In the genomic region with DNA sequence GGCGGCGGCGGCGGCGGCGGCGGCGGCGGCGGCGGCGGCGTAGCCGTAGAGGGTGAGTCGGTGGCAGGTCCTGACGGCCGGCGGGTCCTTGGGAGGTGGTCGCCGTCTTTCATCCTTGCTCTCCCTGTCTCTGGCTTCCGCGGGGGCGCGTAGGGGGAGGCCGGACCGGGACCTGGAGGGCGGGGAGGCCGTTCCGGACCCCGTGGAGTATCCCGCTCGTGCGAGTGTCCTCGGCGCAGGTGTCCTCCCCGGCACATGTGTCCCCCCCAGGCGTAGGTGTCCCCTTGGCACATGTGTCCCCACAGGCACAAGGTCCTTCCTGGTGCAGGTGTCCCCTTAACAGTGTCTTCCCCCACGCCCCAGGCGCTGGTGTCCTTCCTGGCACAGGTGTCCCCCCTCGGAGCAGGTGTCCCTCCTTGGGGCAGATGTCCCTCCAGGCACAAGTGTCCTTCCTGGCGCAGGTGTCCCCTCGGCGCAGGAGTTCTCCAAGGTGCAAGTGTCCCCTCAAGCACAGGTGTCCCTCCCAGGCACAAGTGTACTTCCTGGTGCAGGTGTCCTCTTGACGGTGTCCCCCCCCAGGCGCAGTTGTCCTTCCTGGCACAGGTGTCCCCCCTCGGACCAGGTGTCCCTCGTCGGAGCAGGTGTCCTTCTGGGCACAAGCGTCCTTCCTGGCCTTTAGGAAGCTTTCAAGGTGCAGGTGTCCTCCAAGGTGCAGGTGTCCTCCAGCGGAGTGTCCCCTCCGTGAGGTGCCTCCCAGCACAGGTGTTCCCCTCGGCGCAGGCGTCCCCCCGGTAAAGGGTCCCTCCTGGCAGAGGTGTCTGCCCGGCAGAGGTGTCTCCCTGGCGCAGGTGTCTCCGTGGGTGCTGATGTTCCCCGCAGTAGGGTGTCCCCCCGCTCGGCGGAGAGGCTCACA, we compare ENCODE assay signal across 1 cellular context.
TF ChIP-seq lines count a peak whose summit lies in the region.

No MANE protein-coding gene starts in this region.

TF ChIP-seq in K562, 482 proteins besides CTCF, POLR2A, EP300 and RAD21 (continued from another document):
- TF ChIP-seq ZC3H4 (CRISPR knock-in tag; IDR thresholded peaks at IDR 0.05; ENCODE audit: borderline replicate concordance), result peak; percentile 18; the same call in 1 of the 2 replicates
- no peak for TF ChIP-seq POLR2AphosphoS5 (IDR thresholded peaks at IDR 0.05; ENCODE audit: control insufficient read depth, insufficient read depth, low read depth, low read length)
- peak; percentile 76 for TF ChIP-seq ZNF740 (CRISPR knock-in tag; IDR thresholded peaks at IDR 0.05)
- TF ChIP-seq ZNF740 (tag; IDR thresholded peaks at IDR 0.05), result no peak
- TF ChIP-seq ZNF224 (CRISPR knock-in tag; IDR thresholded peaks at IDR 0.05), result no peak
- no peak for TF ChIP-seq ZFP36 (IDR thresholded peaks at IDR 0.05; ENCODE audit: low read depth, low read length, partially characterized antibody)
- 0 out of 2 replicates have a peak, but pooled peaks have one; percentile 39 for TF ChIP-seq HMGXB4 (CRISPR knock-in tag; IDR thresholded peaks at IDR 0.05)
- TF ChIP-seq XRCC3 (IDR thresholded peaks at IDR 0.05), result no peak
- TF ChIP-seq, protein P1, sequence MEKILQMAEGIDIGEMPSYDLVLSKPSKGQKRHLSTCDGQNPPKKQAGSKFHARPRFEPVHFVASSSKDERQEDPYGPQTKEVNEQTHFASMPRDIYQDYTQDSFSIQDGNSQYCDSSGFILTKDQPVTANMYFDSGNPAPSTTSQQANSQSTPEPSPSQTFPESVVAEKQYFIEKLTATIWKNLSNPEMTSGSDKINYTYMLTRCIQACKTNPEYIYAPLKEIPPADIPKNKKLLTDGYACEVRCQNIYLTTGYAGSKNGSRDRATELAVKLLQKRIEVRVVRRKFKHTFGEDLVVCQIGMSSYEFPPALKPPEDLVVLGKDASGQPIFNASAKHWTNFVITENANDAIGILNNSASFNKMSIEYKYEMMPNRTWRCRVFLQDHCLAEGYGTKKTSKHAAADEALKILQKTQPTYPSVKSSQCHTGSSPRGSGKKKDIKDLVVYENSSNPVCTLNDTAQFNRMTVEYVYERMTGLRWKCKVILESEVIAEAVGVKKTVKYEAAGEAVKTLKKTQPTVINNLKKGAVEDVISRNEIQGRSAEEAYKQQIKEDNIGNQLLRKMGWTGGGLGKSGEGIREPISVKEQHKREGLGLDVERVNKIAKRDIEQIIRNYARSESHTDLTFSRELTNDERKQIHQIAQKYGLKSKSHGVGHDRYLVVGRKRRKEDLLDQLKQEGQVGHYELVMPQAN (IDR thresholded peaks at IDR 0.05; ENCODE audit: borderline replicate concordance), result peak; percentile 44; the same call in 1 of the 2 replicates
- TF ChIP-seq ARID4B (CRISPR knock-in tag; IDR thresholded peaks at IDR 0.05), result 0 out of 2 replicates have a peak, but pooled peaks have one; percentile 15
- no peak for TF ChIP-seq ZSCAN32 (CRISPR knock-in tag; IDR thresholded peaks at IDR 0.05)
- peak in 1 of 2 experiments; percentile 34; a peak in 2 of 4 replicates for TF ChIP-seq MNT (conservative IDR thresholded peaks at IDR 0.05)
- TF ChIP-seq MCM3 (IDR thresholded peaks at IDR 0.05), result no peak
- 0 out of 2 replicates have a peak, but pooled peaks have one; percentile 26 for TF ChIP-seq ETV5 (CRISPR knock-in tag; IDR thresholded peaks at IDR 0.05; ENCODE audit: low read depth)
- TF ChIP-seq GABPB1 (CRISPR knock-in tag; IDR thresholded peaks at IDR 0.05), result peak; percentile 90
- TF ChIP-seq, protein P2, sequence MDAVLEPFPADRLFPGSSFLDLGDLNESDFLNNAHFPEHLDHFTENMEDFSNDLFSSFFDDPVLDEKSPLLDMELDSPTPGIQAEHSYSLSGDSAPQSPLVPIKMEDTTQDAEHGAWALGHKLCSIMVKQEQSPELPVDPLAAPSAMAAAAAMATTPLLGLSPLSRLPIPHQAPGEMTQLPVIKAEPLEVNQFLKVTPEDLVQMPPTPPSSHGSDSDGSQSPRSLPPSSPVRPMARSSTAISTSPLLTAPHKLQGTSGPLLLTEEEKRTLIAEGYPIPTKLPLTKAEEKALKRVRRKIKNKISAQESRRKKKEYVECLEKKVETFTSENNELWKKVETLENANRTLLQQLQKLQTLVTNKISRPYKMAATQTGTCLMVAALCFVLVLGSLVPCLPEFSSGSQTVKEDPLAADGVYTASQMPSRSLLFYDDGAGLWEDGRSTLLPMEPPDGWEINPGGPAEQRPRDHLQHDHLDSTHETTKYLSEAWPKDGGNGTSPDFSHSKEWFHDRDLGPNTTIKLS (IDR thresholded peaks at IDR 0.05; ENCODE audit: borderline replicate concordance, low read depth), result no peak
- TF ChIP-seq MCM5 (IDR thresholded peaks at IDR 0.05; ENCODE audit: low read depth), result no peak
- TF ChIP-seq KAT7 (CRISPR knock-in tag; IDR thresholded peaks at IDR 0.05; ENCODE audit: borderline replicate concordance), result peak; percentile 18; the same call in 1 of the 2 replicates
- TF ChIP-seq PHF20 (IDR thresholded peaks at IDR 0.05; ENCODE audit: partially characterized antibody), result peak; percentile 10
- TF ChIP-seq DIDO1 (tag; IDR thresholded peaks at IDR 0.05; ENCODE audit: low read depth), result no peak
